ENCODE assay signal across 15 cellular contexts in genomic region chr10:70786799-70787415, GRCh38. TPM values are rescaled to one million over a fixed set of nuclear protein-coding genes. Genes with fewer than 3 reads are reported as not detected.
DNase-seq lines count a peak whose midpoint lies in the region; ATAC-seq, FAIRE-seq and TF ChIP-seq lines count a peak whose summit lies in the region.
"Had no signal": no experiment of that assay in that cellular context is flagged by ENCODE, and none has a peak within 500 bp of the region (broad histone marks: within the 10 kb centered on the region; RNA-seq: fewer than 3 reads in every experiment).

No MANE protein-coding gene starts in this region.

- H3K9me3 Mint-ChIP-seq in activated CD8-positive, alpha-beta memory T cell treated with anti-CD3 and anti-CD28 coated beads, Interleukin-2, amount 10 ng/mL, durations not matched to agents 7 days and 5 days (ENCODE audit: low read depth) = no peaks in the 10 kb centered on the region
- H3K9me3 Mint-ChIP-seq in dendritic cell treated with granulocyte-macrophage colony-stimulating factor and Interleukin-4, amounts not matched to agents 40 ng/mL and 50 ng/mL, for 4 days = no peaks in the 10 kb centered on the region
- H3K9me3 Mint-ChIP-seq: central memory CD8-positive, alpha-beta T cell had no signal

- H3K27me3 ChIP-seq in body of pancreas = no peaks in the 10 kb centered on the region

- no peaks in the 10 kb centered on the region for H3K36me3 ChIP-seq in body of pancreas (replicated peaks in 1 of 2; ENCODE audit: insufficient read depth in 1 of 2, low read depth in 2 of 2)

- peak; percentile 48 for DNase-seq in activated CD8-positive, alpha-beta memory T cell treated with anti-CD3 and anti-CD28 coated beads, Interleukin-2, amount 10 ng/mL, durations not matched to agents 7 days and 5 days
- DNase-seq in activated CD8-positive, alpha-beta memory T cell treated with anti-CD3 and anti-CD28 coated beads for 24 hours = no peak
- peak; percentile 11 for DNase-seq in OCI-M1 (lab: John Stamatoyannopoulos, UW)
- DNase-seq in skeletal muscle cell (ENCODE audit: low read depth) = peak; percentile 31
- DNase-seq in D721Med (ENCODE audit: insufficient read length, low spot score) = no peak
- no peak for DNase-seq in DMS 273 (lab: John Stamatoyannopoulos, UW; ENCODE audit: unreplicated experiment)
- DNase-seq in body of pancreas = no peak
- DNase-seq: erythroblast; stimulated activated CD4-positive, alpha-beta T cell treated with anti-CD3 and anti-CD28 coated beads, Interleukin-1b, Interleukin-23, amount 100 ng/mL, for 48 hours; stimulated activated naive CD4-positive, alpha-beta T cell had no signal

- CTCF ChIA-PET in activated CD8-positive, alpha-beta memory T cell treated with anti-CD3 and anti-CD28 coated beads, Interleukin-2, amount 10 ng/mL, durations not matched to agents 7 days and 5 days (lab: Charles Lee) = interaction anchor here (1.0 to 1.2 kb wide), 2 partner anchors 168 to 228 kb away, joined by 3 to 4 read pairs; no protein-coding TSS in a partner anchor

- intact Hi-C loops in dendritic cell treated with granulocyte-macrophage colony-stimulating factor and Interleukin-4, amounts not matched to agents 40 ng/mL and 50 ng/mL, for 4 days (cut with micrococcal nuclease) = no loop called here
- intact Hi-C loops in body of pancreas (cut with DNase I) = no loop called here

- ATAC-seq in activated CD8-positive, alpha-beta memory T cell treated with anti-CD3 and anti-CD28 coated beads, Interleukin-2, amount 10 ng/mL, durations not matched to agents 7 days and 5 days = peak; percentile 67
- ATAC-seq in body of pancreas = no peak

- no peak overlapping the region for H3K27ac ChIP-seq in body of pancreas
- H3K27ac ChIP-seq: KMS-11 had no signal

- H3K36me3 Mint-ChIP-seq in activated CD8-positive, alpha-beta memory T cell treated with anti-CD3 and anti-CD28 coated beads, Interleukin-2, amount 10 ng/mL, durations not matched to agents 7 days and 5 days = no peaks in the 10 kb centered on the region
- H3K36me3 Mint-ChIP-seq in dendritic cell treated with granulocyte-macrophage colony-stimulating factor and Interleukin-4, amounts not matched to agents 40 ng/mL and 50 ng/mL, for 4 days (ENCODE audit: low read depth) = no peaks in the 10 kb centered on the region

- WGBS in body of pancreas, 2 donors = 64 to 73% methylated on average over 5 of the region's 5 CpGs

- TF ChIP-seq CTCF in D721Med (IDR thresholded peaks at IDR 0.05; ENCODE audit: insufficient read depth, missing control alignments) (no peak), body of pancreas (IDR thresholded peaks at IDR 0.05) (no peak)

- H3K4me3 Mint-ChIP-seq in activated CD8-positive, alpha-beta memory T cell treated with anti-CD3 and anti-CD28 coated beads, Interleukin-2, amount 10 ng/mL, durations not matched to agents 7 days and 5 days = no peak overlapping the region
- H3K4me3 Mint-ChIP-seq in dendritic cell treated with granulocyte-macrophage colony-stimulating factor and Interleukin-4, amounts not matched to agents 40 ng/mL and 50 ng/mL, for 4 days = no peak overlapping the region
- H3K4me3 Mint-ChIP-seq: central memory CD8-positive, alpha-beta T cell had no signal

- TF ChIP-seq POLR2A in body of pancreas (IDR thresholded peaks at IDR 0.05) = no peak

- peaks cover 26% of the 10 kb centered on the region for H3K27me3 Mint-ChIP-seq in activated CD8-positive, alpha-beta memory T cell treated with anti-CD3 and anti-CD28 coated beads, Interleukin-2, amount 10 ng/mL, durations not matched to agents 7 days and 5 days
- H3K27me3 Mint-ChIP-seq in dendritic cell treated with granulocyte-macrophage colony-stimulating factor and Interleukin-4, amounts not matched to agents 40 ng/mL and 50 ng/mL, for 4 days = peaks cover 11% of the 10 kb centered on the region

- H3K4me1 ChIP-seq in body of pancreas = no peaks in the 10 kb centered on the region

- no peak overlapping the region for H3K27ac Mint-ChIP-seq in activated CD8-positive, alpha-beta memory T cell treated with anti-CD3 and anti-CD28 coated beads, Interleukin-2, amount 10 ng/mL, durations not matched to agents 7 days and 5 days
- peak overlapping the region; percentile 43 for H3K27ac Mint-ChIP-seq in dendritic cell treated with granulocyte-macrophage colony-stimulating factor and Interleukin-4, amounts not matched to agents 40 ng/mL and 50 ng/mL, for 4 days

- no peaks in the 10 kb centered on the region for H3K9me3 ChIP-seq in body of pancreas

- FAIRE-seq in D721Med (lab: Jason Lieb, UNC) = no peak
- FAIRE-seq: GM12892 had no signal

- H3K4me1 Mint-ChIP-seq in activated CD8-positive, alpha-beta memory T cell treated with anti-CD3 and anti-CD28 coated beads, Interleukin-2, amount 10 ng/mL, durations not matched to agents 7 days and 5 days = peaks cover 40% of the 10 kb centered on the region
- H3K4me1 Mint-ChIP-seq in dendritic cell treated with granulocyte-macrophage colony-stimulating factor and Interleukin-4, amounts not matched to agents 40 ng/mL and 50 ng/mL, for 4 days (ENCODE audit: low read depth) = peaks cover 38% of the 10 kb centered on the region

- H3K4me3 ChIP-seq in skeletal muscle cell (ENCODE audit: low read depth, low read length) (no peak overlapping the region), body of pancreas (no peak overlapping the region)

RNA-seq across cellular contexts. Expression of gene TBATA, which starts 1.7 kb away (rescaled TPM):
- total RNA-seq in activated CD8-positive, alpha-beta memory T cell treated with anti-CD3 and anti-CD28 coated beads, Interleukin-2, amount 10 ng/mL, durations not matched to agents 7 days and 5 days = not detected
- not detected for total RNA-seq in body of pancreas
- total RNA-seq: posterior vena cava had no signal

RNA-seq across cellular contexts. Expression of gene SGPL1, which starts 28.8 kb away (rescaled TPM):
- total RNA-seq in activated CD8-positive, alpha-beta memory T cell treated with anti-CD3 and anti-CD28 coated beads, Interleukin-2, amount 10 ng/mL, durations not matched to agents 7 days and 5 days = 10 to 100 TPM; 22.5 to 29.3 TPM
- 10 to 100 TPM; 36.3 to 43.8 TPM for total RNA-seq in body of pancreas

Comparison
In these comparisons a context has a peak if more than half of its experiments do, and no peak if none do; other contexts are left out.
1. DNase-seq: peak in activated CD8-positive, alpha-beta memory T cell treated with anti-CD3 and anti-CD28 coated beads, Interleukin-2, amount 10 ng/mL, durations not matched to agents 7 days and 5 days (single experiment), OCI-M1 (single experiment) and skeletal muscle cell (single experiment); none in activated CD8-positive, alpha-beta memory T cell treated with anti-CD3 and anti-CD28 coated beads for 24 hours (single experiment), D721Med (single experiment), DMS 273 (single experiment) and body of pancreas (0 of 4).